Comparison of ENCODE assay signal across 2 cellular contexts in the genomic region with DNA sequence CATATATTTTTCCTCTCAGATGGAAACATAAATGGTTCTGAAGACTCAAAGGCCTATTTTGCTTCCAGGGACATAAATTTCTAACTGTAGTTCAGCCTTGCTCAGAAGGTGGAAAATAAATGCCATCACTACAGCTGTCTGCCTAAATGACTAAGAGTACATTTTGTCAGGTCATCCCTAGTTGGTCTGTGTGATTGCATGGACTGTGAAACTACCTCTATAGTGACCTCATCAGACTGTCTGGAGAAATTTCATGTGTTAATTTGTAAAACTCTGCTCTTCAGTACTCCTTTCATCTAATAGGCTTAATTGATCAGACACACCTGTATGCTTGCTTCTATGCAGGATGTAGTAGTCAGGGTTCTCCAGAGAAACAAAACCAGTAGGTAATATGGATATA.
TF ChIP-seq lines count a peak whose summit lies in the region.

No MANE protein-coding gene starts in this region.

TF ChIP-seq in Ishikawa, 13 proteins besides CTCF, POLR2A, EP300 and RAD21 (continued from another document):
- TF ChIP-seq, protein P1, sequence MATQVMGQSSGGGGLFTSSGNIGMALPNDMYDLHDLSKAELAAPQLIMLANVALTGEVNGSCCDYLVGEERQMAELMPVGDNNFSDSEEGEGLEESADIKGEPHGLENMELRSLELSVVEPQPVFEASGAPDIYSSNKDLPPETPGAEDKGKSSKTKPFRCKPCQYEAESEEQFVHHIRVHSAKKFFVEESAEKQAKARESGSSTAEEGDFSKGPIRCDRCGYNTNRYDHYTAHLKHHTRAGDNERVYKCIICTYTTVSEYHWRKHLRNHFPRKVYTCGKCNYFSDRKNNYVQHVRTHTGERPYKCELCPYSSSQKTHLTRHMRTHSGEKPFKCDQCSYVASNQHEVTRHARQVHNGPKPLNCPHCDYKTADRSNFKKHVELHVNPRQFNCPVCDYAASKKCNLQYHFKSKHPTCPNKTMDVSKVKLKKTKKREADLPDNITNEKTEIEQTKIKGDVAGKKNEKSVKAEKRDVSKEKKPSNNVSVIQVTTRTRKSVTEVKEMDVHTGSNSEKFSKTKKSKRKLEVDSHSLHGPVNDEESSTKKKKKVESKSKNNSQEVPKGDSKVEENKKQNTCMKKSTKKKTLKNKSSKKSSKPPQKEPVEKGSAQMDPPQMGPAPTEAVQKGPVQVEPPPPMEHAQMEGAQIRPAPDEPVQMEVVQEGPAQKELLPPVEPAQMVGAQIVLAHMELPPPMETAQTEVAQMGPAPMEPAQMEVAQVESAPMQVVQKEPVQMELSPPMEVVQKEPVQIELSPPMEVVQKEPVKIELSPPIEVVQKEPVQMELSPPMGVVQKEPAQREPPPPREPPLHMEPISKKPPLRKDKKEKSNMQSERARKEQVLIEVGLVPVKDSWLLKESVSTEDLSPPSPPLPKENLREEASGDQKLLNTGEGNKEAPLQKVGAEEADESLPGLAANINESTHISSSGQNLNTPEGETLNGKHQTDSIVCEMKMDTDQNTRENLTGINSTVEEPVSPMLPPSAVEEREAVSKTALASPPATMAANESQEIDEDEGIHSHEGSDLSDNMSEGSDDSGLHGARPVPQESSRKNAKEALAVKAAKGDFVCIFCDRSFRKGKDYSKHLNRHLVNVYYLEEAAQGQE (IDR thresholded peaks at IDR 0.05; ENCODE audit: low read depth), result no peak
- TF ChIP-seq CREB1 (IDR thresholded peaks at IDR 0.05; ENCODE audit: low read depth) (no peak), YY1 (IDR thresholded peaks at IDR 0.05; ENCODE audit: low read depth) (no peak), NFIC (IDR thresholded peaks at IDR 0.05) (no peak), EGR1 (IDR thresholded peaks at IDR 0.05) (no peak), TAF1 (IDR thresholded peaks at IDR 0.05; ENCODE audit: low read depth) (no peak), ZBTB7A (IDR thresholded peaks at IDR 0.05; ENCODE audit: low read depth) (no peak)
- TF ChIP-seq, protein P2, sequence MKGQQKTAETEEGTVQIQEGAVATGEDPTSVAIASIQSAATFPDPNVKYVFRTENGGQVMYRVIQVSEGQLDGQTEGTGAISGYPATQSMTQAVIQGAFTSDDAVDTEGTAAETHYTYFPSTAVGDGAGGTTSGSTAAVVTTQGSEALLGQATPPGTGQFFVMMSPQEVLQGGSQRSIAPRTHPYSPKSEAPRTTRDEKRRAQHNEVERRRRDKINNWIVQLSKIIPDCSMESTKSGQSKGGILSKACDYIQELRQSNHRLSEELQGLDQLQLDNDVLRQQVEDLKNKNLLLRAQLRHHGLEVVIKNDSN (IDR thresholded peaks at IDR 0.05), result no peak

TF ChIP-seq in WTC11, 78 proteins besides CTCF, POLR2A, EP300 and RAD21 (continued from another document):
- TF ChIP-seq, protein P3, sequence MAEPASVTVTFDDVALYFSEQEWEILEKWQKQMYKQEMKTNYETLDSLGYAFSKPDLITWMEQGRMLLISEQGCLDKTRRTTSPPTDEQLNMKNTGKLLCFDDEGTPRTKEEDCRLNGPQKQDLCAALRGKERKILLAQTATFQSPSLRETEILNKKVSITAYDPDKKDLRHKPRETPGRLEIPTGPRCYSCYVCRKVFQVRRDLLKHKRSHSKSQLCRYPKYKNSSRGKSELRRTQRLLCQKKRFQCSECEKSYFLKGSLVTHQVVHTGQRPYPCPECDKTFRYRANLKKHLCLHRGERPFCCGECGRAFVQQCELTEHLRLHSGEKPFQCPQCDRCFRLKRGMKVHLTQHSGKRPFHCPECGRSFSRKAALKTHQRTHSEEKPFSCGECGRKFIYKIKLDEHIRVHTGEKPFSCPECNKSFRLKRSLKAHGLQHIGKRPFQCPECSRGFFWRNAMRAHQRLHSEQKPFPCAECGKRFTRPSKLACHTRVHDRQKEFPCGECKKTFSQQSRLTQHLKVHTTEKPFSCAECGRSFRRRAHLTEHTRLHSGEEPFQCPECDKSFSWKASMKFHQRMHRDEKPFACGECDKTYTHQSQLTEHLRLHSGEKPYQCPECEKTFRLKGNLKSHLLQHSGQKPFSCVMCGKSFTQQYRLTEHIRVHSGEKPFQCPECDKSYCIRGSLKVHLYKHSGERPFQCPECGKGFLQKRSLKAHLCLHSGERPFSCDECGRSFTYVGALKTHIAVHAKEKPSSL (CRISPR knock-in tag; conservative IDR thresholded peaks at IDR 0.05), result no peak
- no peak for TF ChIP-seq CREM (CRISPR knock-in tag; IDR thresholded peaks at IDR 0.05)
- TF ChIP-seq ELF4 (CRISPR knock-in tag; IDR thresholded peaks at IDR 0.05; ENCODE audit: low read depth), result no peak
- TF ChIP-seq ZNF423 (CRISPR knock-in tag; IDR thresholded peaks at IDR 0.05), result no peak
- TF ChIP-seq, protein P4, sequence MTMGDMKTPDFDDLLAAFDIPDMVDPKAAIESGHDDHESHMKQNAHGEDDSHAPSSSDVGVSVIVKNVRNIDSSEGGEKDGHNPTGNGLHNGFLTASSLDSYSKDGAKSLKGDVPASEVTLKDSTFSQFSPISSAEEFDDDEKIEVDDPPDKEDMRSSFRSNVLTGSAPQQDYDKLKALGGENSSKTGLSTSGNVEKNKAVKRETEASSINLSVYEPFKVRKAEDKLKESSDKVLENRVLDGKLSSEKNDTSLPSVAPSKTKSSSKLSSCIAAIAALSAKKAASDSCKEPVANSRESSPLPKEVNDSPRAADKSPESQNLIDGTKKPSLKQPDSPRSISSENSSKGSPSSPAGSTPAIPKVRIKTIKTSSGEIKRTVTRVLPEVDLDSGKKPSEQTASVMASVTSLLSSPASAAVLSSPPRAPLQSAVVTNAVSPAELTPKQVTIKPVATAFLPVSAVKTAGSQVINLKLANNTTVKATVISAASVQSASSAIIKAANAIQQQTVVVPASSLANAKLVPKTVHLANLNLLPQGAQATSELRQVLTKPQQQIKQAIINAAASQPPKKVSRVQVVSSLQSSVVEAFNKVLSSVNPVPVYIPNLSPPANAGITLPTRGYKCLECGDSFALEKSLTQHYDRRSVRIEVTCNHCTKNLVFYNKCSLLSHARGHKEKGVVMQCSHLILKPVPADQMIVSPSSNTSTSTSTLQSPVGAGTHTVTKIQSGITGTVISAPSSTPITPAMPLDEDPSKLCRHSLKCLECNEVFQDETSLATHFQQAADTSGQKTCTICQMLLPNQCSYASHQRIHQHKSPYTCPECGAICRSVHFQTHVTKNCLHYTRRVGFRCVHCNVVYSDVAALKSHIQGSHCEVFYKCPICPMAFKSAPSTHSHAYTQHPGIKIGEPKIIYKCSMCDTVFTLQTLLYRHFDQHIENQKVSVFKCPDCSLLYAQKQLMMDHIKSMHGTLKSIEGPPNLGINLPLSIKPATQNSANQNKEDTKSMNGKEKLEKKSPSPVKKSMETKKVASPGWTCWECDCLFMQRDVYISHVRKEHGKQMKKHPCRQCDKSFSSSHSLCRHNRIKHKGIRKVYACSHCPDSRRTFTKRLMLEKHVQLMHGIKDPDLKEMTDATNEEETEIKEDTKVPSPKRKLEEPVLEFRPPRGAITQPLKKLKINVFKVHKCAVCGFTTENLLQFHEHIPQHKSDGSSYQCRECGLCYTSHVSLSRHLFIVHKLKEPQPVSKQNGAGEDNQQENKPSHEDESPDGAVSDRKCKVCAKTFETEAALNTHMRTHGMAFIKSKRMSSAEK (CRISPR knock-in tag; IDR thresholded peaks at IDR 0.05; ENCODE audit: borderline replicate concordance), result no peak
- no peak for TF ChIP-seq FOXK1 (CRISPR knock-in tag; IDR thresholded peaks at IDR 0.05)
- no peak for TF ChIP-seq ATF1 (CRISPR knock-in tag; IDR thresholded peaks at IDR 0.05)
- no peak for TF ChIP-seq OVOL2 (CRISPR knock-in tag; IDR thresholded peaks at IDR 0.05; ENCODE audit: borderline replicate concordance)
- no peak for TF ChIP-seq ETV6 (CRISPR knock-in tag; IDR thresholded peaks at IDR 0.05)
- TF ChIP-seq, protein P5, sequence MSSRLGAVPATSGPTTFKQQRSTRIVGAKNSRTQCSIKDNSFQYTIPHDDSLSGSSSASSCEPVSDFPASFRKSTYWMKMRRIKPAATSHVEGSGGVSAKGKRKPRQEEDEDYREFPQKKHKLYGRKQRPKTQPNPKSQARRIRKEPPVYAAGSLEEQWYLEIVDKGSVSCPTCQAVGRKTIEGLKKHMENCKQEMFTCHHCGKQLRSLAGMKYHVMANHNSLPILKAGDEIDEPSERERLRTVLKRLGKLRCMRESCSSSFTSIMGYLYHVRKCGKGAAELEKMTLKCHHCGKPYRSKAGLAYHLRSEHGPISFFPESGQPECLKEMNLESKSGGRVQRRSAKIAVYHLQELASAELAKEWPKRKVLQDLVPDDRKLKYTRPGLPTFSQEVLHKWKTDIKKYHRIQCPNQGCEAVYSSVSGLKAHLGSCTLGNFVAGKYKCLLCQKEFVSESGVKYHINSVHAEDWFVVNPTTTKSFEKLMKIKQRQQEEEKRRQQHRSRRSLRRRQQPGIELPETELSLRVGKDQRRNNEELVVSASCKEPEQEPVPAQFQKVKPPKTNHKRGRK (CRISPR knock-in tag; IDR thresholded peaks at IDR 0.05; ENCODE audit: borderline replicate concordance), result no peak
- TF ChIP-seq, protein P2 (CRISPR knock-in tag; IDR thresholded peaks at IDR 0.05), result no peak
- no peak for TF ChIP-seq FOXP1 (CRISPR knock-in tag; IDR thresholded peaks at IDR 0.05; ENCODE audit: borderline replicate concordance)
TF ChIP-seq in WTC11: peak in this region for 0.
